ENCODE assay signal across 8 cellular contexts in genomic region chr18:9474103-9474982, GRCh38. TPM values are rescaled to one million over a fixed set of nuclear protein-coding genes. Genes with fewer than 3 reads are reported as not detected.
A peak's percentile ranks its signal among the peaks of the same experiment; 100 is the strongest.
DNase-seq lines count a peak whose midpoint lies in the region; ATAC-seq, FAIRE-seq and TF ChIP-seq lines count a peak whose summit lies in the region.

No MANE protein-coding gene starts in this region.

- no peak for TF ChIP-seq CTCF in pancreas (IDR thresholded peaks at IDR 0.05)

- H3K27me3 Mint-ChIP-seq in activated T-helper 17 cell treated with anti-CD3 and anti-CD28 coated beads, Interleukin-2, amount 50 U/mL, for 72 hours: peaks cover 3% of the 10 kb centered on the region

- DNase-seq in DMS79 treated with DMSO at 0.1 percent for 48 hours (lab: John Stamatoyannopoulos, UW): peak; percentile 46
- DNase-seq in DMS79 (lab: John Stamatoyannopoulos, UW): no peak
- DNase-seq in MG63: peak; percentile 81
- DNase-seq in glomerular visceral epithelial cell (ENCODE audit: extremely low spot score): peak; percentile 84
- peak in 2 of 6 donors; percentile 14 for DNase-seq in pancreas
- DNase-seq in COLO668 (lab: John Stamatoyannopoulos, UW; ENCODE audit: unreplicated experiment): no peak
- no peak for DNase-seq in cerebellar cortex (ENCODE audit: low spot score)

- H3K9me3 Mint-ChIP-seq in activated T-helper 17 cell treated with anti-CD3 and anti-CD28 coated beads, Interleukin-2, amount 50 U/mL, for 72 hours: no peaks in the 10 kb centered on the region

- H3K27me3 ChIP-seq in MG63 (no peaks in the 10 kb centered on the region), pancreas (no peaks in the 10 kb centered on the region)

- no peaks in the 10 kb centered on the region for H3K4me1 ChIP-seq in pancreas

- peaks cover 15% of the 10 kb centered on the region for H3K4me1 Mint-ChIP-seq in activated T-helper 17 cell treated with anti-CD3 and anti-CD28 coated beads, Interleukin-2, amount 50 U/mL, for 72 hours

- peaks cover 23% of the 10 kb centered on the region for H3K36me3 Mint-ChIP-seq in activated T-helper 17 cell treated with anti-CD3 and anti-CD28 coated beads, Interleukin-2, amount 50 U/mL, for 72 hours (ENCODE audit: low read depth)

- intact Hi-C loops in pancreas (cut with DNase I): no loop called here

- no peaks in the 10 kb centered on the region for H3K36me3 ChIP-seq in MG63
- H3K36me3 ChIP-seq in pancreas: no peaks in the 10 kb centered on the region

- H3K27ac ChIP-seq in pancreas: peak overlapping the region; percentile 85 to 96 (median 89)

- peak overlapping the region; percentile 89 for H3K4me3 Mint-ChIP-seq in activated T-helper 17 cell treated with anti-CD3 and anti-CD28 coated beads, Interleukin-2, amount 50 U/mL, for 72 hours

- 23 to 27% methylated on average over 37 of the region's 37 CpGs for WGBS in pancreas, 2 donors

- H3K9me3 ChIP-seq in MG63 (no peaks in the 10 kb centered on the region), pancreas (no peaks in the 10 kb centered on the region)

- H3K4me3 ChIP-seq in MG63 (peak overlapping the region; percentile 82), pancreas (peak overlapping the region; percentile 48 to 87 (median 66))

- H3K27ac Mint-ChIP-seq in activated T-helper 17 cell treated with anti-CD3 and anti-CD28 coated beads, Interleukin-2, amount 50 U/mL, for 72 hours: peak overlapping the region; percentile 91

- FAIRE-seq in pancreas (lab: Jason Lieb, UNC): no peak

- ATAC-seq in activated T-helper 17 cell treated with anti-CD3 and anti-CD28 coated beads, Interleukin-2, amount 50 U/mL, for 72 hours (replicated peaks): no peak
- peak in 3 of 4 donors; percentile 54 to 80 (median 68) for ATAC-seq in pancreas

RNA-seq across cellular contexts. Expression of gene RALBP1, which starts 1.0 kb away (rescaled TPM):
- total RNA-seq in MG63 (2014; rRNA removed; shearing (Covaris generic); ENCODE audit: low replicate concordance): 42.2 and 52.4 TPM in 2 replicates
- 10 to 100 TPM; 53.2 to 62.7 TPM for total RNA-seq in activated T-helper 17 cell treated with anti-CD3 and anti-CD28 coated beads, Interleukin-2, amount 50 U/mL, for 72 hours
- total RNA-seq in pancreas: 10 to 100 TPM; 11.9 to 30.5 (median 15.1) TPM
- polyA plus RNA-seq in pancreas: 10 to 100 TPM in 1 of 2 donors, 1 to 10 TPM in 1; 6.7 to 12.4 TPM

Comparison
In these comparisons a context has a peak if more than half of its experiments do, and no peak if none do; other contexts are left out.
1. DNase-seq: peak in DMS79 treated with DMSO at 0.1 percent for 48 hours (single experiment), MG63 (single experiment) and glomerular visceral epithelial cell (single experiment); none in DMS79 (single experiment), COLO668 (single experiment) and cerebellar cortex (single experiment).